32 cellular contexts compared by ENCODE assay signal in genomic region chr11:2369896-2370295, GRCh38.
"Had no signal": no experiment of that assay in that cellular context is flagged by ENCODE, and none has a peak within 500 bp of the region (broad histone marks: within the 10 kb centered on the region; RNA-seq: fewer than 3 reads in every experiment).

No MANE protein-coding gene starts in this region.

- H3K4me1 Mint-ChIP-seq: activated CD4-positive, alpha-beta T cell treated with anti-CD3 and anti-CD28 coated beads, Interleukin-2, amount 10 ng/mL, durations not matched to agents 24 days and 14 days; activated naive CD4-positive, alpha-beta T cell treated with anti-CD3 and anti-CD28 coated beads, Interleukin-2, amount 50 U/mL, for 24 hours; activated naive CD8-positive, alpha-beta T cell treated with anti-CD3 and anti-CD28 coated beads, Interleukin-2, amount 50 U/mL, for 24 hours; activated T-helper 17 cell treated with anti-CD3 and anti-CD28 coated beads, Interleukin-2, amount 50 U/mL, for 72 hours; central memory CD8-positive, alpha-beta T cell had no signal

- H3K27ac Mint-ChIP-seq: activated CD4-positive, alpha-beta memory T cell treated with anti-CD3 and anti-CD28 coated beads for 36 hours; activated CD4-positive, alpha-beta T cell treated with anti-CD3 and anti-CD28 coated beads, Interleukin-2, amount 10 ng/mL, durations not matched to agents 24 days and 14 days; activated naive CD4-positive, alpha-beta T cell treated with anti-CD3 and anti-CD28 coated beads, Interleukin-2, amount 50 U/mL, for 24 hours; activated naive CD8-positive, alpha-beta T cell treated with anti-CD3 and anti-CD28 coated beads, Interleukin-2, amount 50 U/mL, for 24 hours; activated T-cell treated with anti-CD3 and anti-CD28 coated beads, Interleukin-2, amount 50 U/mL, for 24 hours; activated T-helper 17 cell treated with anti-CD3 and anti-CD28 coated beads, Interleukin-2, amount 50 U/mL, for 72 hours; natural killer cell; progenitor cell of endocrine pancreas; stimulated activated naive CD8-positive, alpha-beta T cell treated with anti-CD3 and anti-CD28 coated beads, Interleukin-15, Interleukin-2, amounts not matched to agents 100 ng/mL and 50 ng/mL, for 24 hours had no signal

- H3K9me3 Mint-ChIP-seq: activated CD4-positive, alpha-beta memory T cell treated with anti-CD3 and anti-CD28 coated beads for 36 hours; activated CD4-positive, alpha-beta T cell treated with anti-CD3 and anti-CD28 coated beads, Interleukin-2, amount 10 ng/mL, durations not matched to agents 24 days and 14 days; activated naive CD4-positive, alpha-beta T cell treated with anti-CD3 and anti-CD28 coated beads, Interleukin-2, amount 50 U/mL, for 24 hours; activated naive CD8-positive, alpha-beta T cell treated with anti-CD3 and anti-CD28 coated beads, Interleukin-2, amount 50 U/mL, for 24 hours; activated T-cell treated with anti-CD3 and anti-CD28 coated beads, Interleukin-2, amount 50 U/mL, for 24 hours; activated T-helper 17 cell treated with anti-CD3 and anti-CD28 coated beads, Interleukin-2, amount 50 U/mL, for 72 hours; central memory CD8-positive, alpha-beta T cell; natural killer cell; stimulated activated naive CD8-positive, alpha-beta T cell treated with anti-CD3 and anti-CD28 coated beads, Interleukin-15, Interleukin-2, amounts not matched to agents 100 ng/mL and 50 ng/mL, for 24 hours had no signal

- H3K4me1 ChIP-seq: breast epithelium, gastrocnemius medialis had no signal

- H3K27ac ChIP-seq: breast epithelium, epithelial cell of prostate, gastrocnemius medialis, hepatocyte, neutrophil, thyroid gland, upper lobe of left lung had no signal

- H3K4me3 ChIP-seq: breast epithelium, gastrocnemius medialis, hepatocyte, lung, thyroid gland, upper lobe of left lung had no signal

- H3K36me3 Mint-ChIP-seq: activated CD4-positive, alpha-beta memory T cell treated with anti-CD3 and anti-CD28 coated beads for 36 hours; activated naive CD4-positive, alpha-beta T cell treated with anti-CD3 and anti-CD28 coated beads, Interleukin-2, amount 50 U/mL, for 24 hours; natural killer cell had no signal

- H3K27me3 Mint-ChIP-seq: activated CD4-positive, alpha-beta memory T cell treated with anti-CD3 and anti-CD28 coated beads for 36 hours; activated naive CD4-positive, alpha-beta T cell treated with anti-CD3 and anti-CD28 coated beads, Interleukin-2, amount 50 U/mL, for 24 hours; activated naive CD8-positive, alpha-beta T cell treated with anti-CD3 and anti-CD28 coated beads, Interleukin-2, amount 50 U/mL, for 24 hours; activated T-cell treated with anti-CD3 and anti-CD28 coated beads, Interleukin-2, amount 50 U/mL, for 24 hours; activated T-helper 17 cell treated with anti-CD3 and anti-CD28 coated beads, Interleukin-2, amount 50 U/mL, for 72 hours; central memory CD8-positive, alpha-beta T cell; stimulated activated naive CD8-positive, alpha-beta T cell treated with anti-CD3 and anti-CD28 coated beads, Interleukin-15, Interleukin-2, amounts not matched to agents 100 ng/mL and 50 ng/mL, for 24 hours had no signal

- DNase-seq: activated CD4-positive, alpha-beta memory T cell treated with anti-CD3 and anti-CD28 coated beads for 36 hours; activated CD4-positive, alpha-beta T cell treated with anti-CD3 and anti-CD28 coated beads, Interleukin-2, amount 10 ng/mL, durations not matched to agents 24 days and 14 days; activated CD4-positive, CD25-positive, alpha-beta regulatory T cell treated with anti-CD3 and anti-CD28 coated beads, Interleukin-2, amount 50 U/mL, for 72 hours; activated CD8-positive, alpha-beta memory T cell treated with anti-CD3 and anti-CD28 coated beads, Interleukin-2, amount 50 U/mL, for 4 hours; activated gamma-delta T cell treated with Interleukin-2 at 50 U/mL for 16 hours; activated naive CD8-positive, alpha-beta T cell treated with anti-CD3 and anti-CD28 coated beads, Interleukin-2, amount 50 U/mL, for 24 hours; activated T-cell treated with anti-CD3 and anti-CD28 coated beads, Interleukin-2, amount 50 U/mL, for 24 hours; amygdala; dermis blood vessel endothelial cell; effector CD4-positive, alpha-beta T cell; gastrocnemius medialis; glutamatergic neuron; islet precursor cell; mesendoderm; natural killer cell; stimulated activated CD4-positive, alpha-beta T cell treated with anti-CD3 and anti-CD28 coated beads, Interleukin-12 subunit alpha, Interleukin-12 subunit beta, amount 100 ng/mL, for 4 hours; stimulated activated CD4-positive, alpha-beta T cell treated with anti-CD3 and anti-CD28 coated beads, Interleukin-4, amount 100 ng/mL, for 1 hour; T-helper 2 cell; thyroid gland; upper lobe of left lung had no signal

- H3K36me3 ChIP-seq: breast epithelium, gastrocnemius medialis, neutrophil, thyroid gland, upper lobe of left lung had no signal

- ATAC-seq: activated naive CD8-positive, alpha-beta T cell treated with anti-CD3 and anti-CD28 coated beads, Interleukin-2, amount 50 U/mL, for 24 hours; activated T-helper 17 cell treated with anti-CD3 and anti-CD28 coated beads, Interleukin-2, amount 50 U/mL, for 72 hours; gastrocnemius medialis; natural killer cell had no signal

- H3K9me3 ChIP-seq: breast epithelium, gastrocnemius medialis, neutrophil, thyroid gland, upper lobe of left lung had no signal

- H3K27me3 ChIP-seq: breast epithelium, gastrocnemius medialis, hepatocyte, thyroid gland, upper lobe of left lung had no signal

- H3K79me2 ChIP-seq: hepatocyte had no signal

- H3K4me3 Mint-ChIP-seq: activated CD4-positive, alpha-beta memory T cell treated with anti-CD3 and anti-CD28 coated beads for 36 hours; activated CD4-positive, alpha-beta T cell treated with anti-CD3 and anti-CD28 coated beads, Interleukin-2, amount 10 ng/mL, durations not matched to agents 24 days and 14 days; activated naive CD4-positive, alpha-beta T cell treated with anti-CD3 and anti-CD28 coated beads, Interleukin-2, amount 50 U/mL, for 24 hours; activated naive CD8-positive, alpha-beta T cell treated with anti-CD3 and anti-CD28 coated beads, Interleukin-2, amount 50 U/mL, for 24 hours; activated T-cell treated with anti-CD3 and anti-CD28 coated beads, Interleukin-2, amount 50 U/mL, for 24 hours; activated T-helper 17 cell treated with anti-CD3 and anti-CD28 coated beads, Interleukin-2, amount 50 U/mL, for 72 hours; central memory CD8-positive, alpha-beta T cell; natural killer cell; stimulated activated naive CD8-positive, alpha-beta T cell treated with anti-CD3 and anti-CD28 coated beads, Interleukin-15, Interleukin-2, amounts not matched to agents 100 ng/mL and 50 ng/mL, for 24 hours had no signal

- H2AFZ ChIP-seq: hepatocyte had no signal

- FAIRE-seq: colon, endometrium had no signal

- H3K4me2 ChIP-seq: hepatocyte had no signal
